19 cellular contexts compared by ENCODE assay signal in the genomic region with DNA sequence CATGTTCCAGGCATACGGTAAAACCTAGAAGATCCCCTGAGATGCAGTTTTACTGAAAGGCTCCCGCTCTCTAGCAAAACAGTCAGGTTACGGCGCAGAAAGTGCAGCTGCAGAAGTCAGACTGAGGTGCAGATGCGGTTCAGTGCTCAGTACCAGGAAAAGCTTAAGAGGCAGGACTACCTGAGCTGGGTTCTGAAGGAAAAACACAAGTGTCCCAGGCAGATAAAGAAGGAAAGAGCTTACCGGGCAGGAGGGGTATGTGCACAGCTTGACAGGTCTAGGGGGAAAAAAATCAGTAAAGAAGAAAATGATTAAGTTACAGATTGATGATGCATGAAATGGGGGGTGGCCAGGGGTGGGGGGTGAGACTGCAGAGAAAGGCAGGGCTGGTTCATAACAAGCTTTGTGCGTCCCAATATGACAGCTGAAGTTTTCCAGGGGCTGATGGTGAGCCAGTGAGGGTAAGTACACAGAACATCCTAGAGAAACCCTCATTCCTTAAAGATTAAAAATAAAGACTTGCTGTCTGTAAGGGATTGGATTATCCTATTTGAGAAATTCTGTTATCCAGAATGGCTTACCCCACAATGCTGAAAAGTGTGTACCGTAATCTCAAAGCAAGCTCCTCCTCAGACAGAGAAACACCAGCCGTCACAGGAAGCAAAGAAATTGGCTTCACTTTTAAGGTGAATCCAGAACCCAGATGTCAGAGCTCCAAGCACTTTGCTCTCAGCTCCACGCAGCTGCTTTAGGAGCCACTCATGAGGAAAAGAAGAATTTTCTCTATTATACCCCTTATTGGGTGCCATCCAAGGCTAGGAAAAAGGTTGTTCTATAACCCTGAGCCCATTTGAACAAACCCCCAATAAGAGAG. TPM values are rescaled to one million over a fixed set of nuclear protein-coding genes. Genes with fewer than 3 reads are reported as not detected.
A peak's percentile ranks its signal among the peaks of the same experiment; 100 is the strongest.
DNase-seq lines count a peak whose midpoint lies in the region; ATAC-seq and TF ChIP-seq lines count a peak whose summit lies in the region.
"Had no signal": no experiment of that assay in that cellular context is flagged by ENCODE, and none has a peak within 500 bp of the region (broad histone marks: within the 10 kb centered on the region; RNA-seq: fewer than 3 reads in every experiment).

No MANE protein-coding gene starts in this region.

- WGBS in transverse colon (ENCODE audit: low coverage in 1 of 2), 2 donors = 60 to 79% methylated on average over 4 to 10 of the region's 10 CpGs

- POLR2A ChIA-PET in OCI-LY7 (lab: Charles Lee) = interaction anchor here (0.6 to 0.8 kb wide), 2 partner anchors 12 to 33 kb away, joined by 3 read pairs; no protein-coding TSS in a partner anchor

- in situ Hi-C loops in transverse colon (cut with MboI; ENCODE audit: low pct_ligation_motif_present in 1 of 4, low pct_unique_long_range_greater_than_20kb in 1 of 4, low sequenced_read_pairs in 3 of 4) = loop anchor here in 1 of 4 donors (25.0 kb wide), 1 partner anchor 596 kb away; no protein-coding TSS in a partner anchor

- DNase-seq in OCI-LY7 (ENCODE audit: low spot score) = peak; percentile 34
- DNase-seq in fibroblast of lung (ENCODE audit: low read depth in 2 of 2) = no peak
- no peak for DNase-seq in osteoblast (ENCODE audit: insufficient read length, low spot score, missing footprints)
- DNase-seq in transverse colon = no peak
- DNase-seq in activated CD8-positive, alpha-beta memory T cell treated with anti-CD3 and anti-CD28 coated beads, Interleukin-2, amount 50 U/mL, for 4 hours = no peak
- DNase-seq: activated CD4-positive, alpha-beta T cell treated with anti-CD3 and anti-CD28 coated beads for 4 hours; activated naive CD8-positive, alpha-beta T cell treated with anti-CD3 and anti-CD28 coated beads for 36 hours; cortex of kidney; DND-41; kidney; natural killer cell; NCI-H510A; stimulated activated naive CD4-positive, alpha-beta T cell had no signal

- H3K36me3 ChIP-seq in OCI-LY7 (ENCODE audit: insufficient read depth, low read length) (no peaks in the 10 kb centered on the region), fibroblast of lung (ENCODE audit: control insufficient read depth, insufficient read depth, low read length) (no peaks in the 10 kb centered on the region), osteoblast (ENCODE audit: insufficient read depth, low read length) (no peaks in the 10 kb centered on the region), transverse colon (no peaks in the 10 kb centered on the region)
- H3K36me3 ChIP-seq: HAP-1, upper lobe of left lung had no signal

- CTCF ChIA-PET in OCI-LY7 (lab: Charles Lee; ENCODE audit: unreplicated experiment) = no interaction called here

- no peaks in the 10 kb centered on the region for H3K9me2 ChIP-seq in OCI-LY7 (ENCODE audit: insufficient read depth, low read length)

- H4K20me1 ChIP-seq in OCI-LY7 (ENCODE audit: insufficient read depth, low read length) (no peaks in the 10 kb centered on the region; the same call in 1 of the 2 replicates), fibroblast of lung (ENCODE audit: control insufficient read depth, extremely low read depth, insufficient read depth, low read length) (no peaks in the 10 kb centered on the region), osteoblast (ENCODE audit: insufficient read depth, low read length) (no peaks in the 10 kb centered on the region)

- H3K9me3 ChIP-seq in OCI-LY7 (ENCODE audit: low read length) = no peaks in the 10 kb centered on the region
- no peaks in the 10 kb centered on the region for H3K9me3 ChIP-seq in fibroblast of lung (ENCODE audit: control insufficient read depth, insufficient read depth, low read depth, low read length)
- H3K9me3 ChIP-seq in osteoblast (ENCODE audit: low read depth, low read length) = no peaks in the 10 kb centered on the region
- H3K9me3 ChIP-seq in transverse colon = no peaks in the 10 kb centered on the region
- H3K9me3 ChIP-seq: HAP-1, upper lobe of left lung had no signal

- H3K4me1 ChIP-seq in OCI-LY7 (ENCODE audit: insufficient read depth, low read length, poor library complexity, severe bottlenecking) = peaks cover 11% of the 10 kb centered on the region
- no peaks in the 10 kb centered on the region for H3K4me1 ChIP-seq in fibroblast of lung (ENCODE audit: control insufficient read depth, extremely low read depth, insufficient read depth, low read length)
- peaks cover 10% of the 10 kb centered on the region for H3K4me1 ChIP-seq in osteoblast (ENCODE audit: insufficient read depth, low read length)
- peaks cover 11 to 31% (median 13%) of the 10 kb centered on the region in 4 donors for H3K4me1 ChIP-seq in transverse colon
- H3K4me1 ChIP-seq: parathyroid adenoma, upper lobe of left lung had no signal

- H3K4me3 ChIP-seq in OCI-LY7 (ENCODE audit: low read depth, low read length, poor library complexity, severe bottlenecking) (no peak overlapping the region), fibroblast of lung (replicated peaks in 1 of 4; ENCODE audit: control extremely low read depth in 1 of 4, insufficient read depth in 1 of 4, low read depth in 3 of 4, low read length in 4 of 4) (no peak overlapping the region), osteoblast (ENCODE audit: insufficient read depth, low read length) (no peak overlapping the region), transverse colon (no peak overlapping the region)
- H3K4me3 ChIP-seq: HAP-1, skin epidermis, upper lobe of left lung had no signal

- BruUV-seq in OCI-LY7 (replicated peaks; lab: Mats Ljungman, UMichigan) = no TSS peak

- no peaks in the 10 kb centered on the region for H3K79me2 ChIP-seq in OCI-LY7 (ENCODE audit: insufficient read depth, low read depth, low read length)
- H3K79me2 ChIP-seq in fibroblast of lung (ENCODE audit: control insufficient read depth, insufficient read depth, low read length) = no peaks in the 10 kb centered on the region
- no peaks in the 10 kb centered on the region for H3K79me2 ChIP-seq in osteoblast (ENCODE audit: insufficient read depth, low read length)
- H3K79me2 ChIP-seq: parathyroid adenoma had no signal

- no peak overlapping the region for H3K4me2 ChIP-seq in OCI-LY7 (ENCODE audit: low read length)
- H3K4me2 ChIP-seq in fibroblast of lung (ENCODE audit: extremely low read depth, insufficient read depth, low read length) = peak overlapping the region; percentile 38
- H3K4me2 ChIP-seq in osteoblast (ENCODE audit: insufficient read depth, low read length) = peak overlapping the region; percentile 23

- intact Hi-C loops in OCI-LY7 (cut with micrococcal nuclease; ENCODE audit: unreplicated experiment) (no loop called here), transverse colon (cut with DNase I; ENCODE audit: low total_unique reads) (no loop called here)

- H3K27me3 ChIP-seq in fibroblast of lung (ENCODE audit: control insufficient read depth, insufficient read depth, low read length) (no peaks in the 10 kb centered on the region), osteoblast (ENCODE audit: insufficient read depth, low read length) (no peaks in the 10 kb centered on the region), transverse colon (no peaks in the 10 kb centered on the region)
- H3K27me3 ChIP-seq: upper lobe of left lung had no signal

- no peak for TF ChIP-seq POLR2A in transverse colon (IDR thresholded peaks at IDR 0.05)

- no peak for TF ChIP-seq EP300 in transverse colon (IDR thresholded peaks at IDR 0.05; ENCODE audit: low read depth)

- TF ChIP-seq CTCF in OCI-LY7 (conservative IDR thresholded peaks at IDR 0.05; ENCODE audit: low read length) (no peak), fibroblast of lung (conservative IDR thresholded peaks at IDR 0.05 in 1 of 2, IDR thresholded peaks at IDR 0.05 in 1 of 2; ENCODE audit: low read depth in 1 of 2, low read length in 2 of 2) (no peak), osteoblast (IDR thresholded peaks at IDR 0.05; ENCODE audit: extremely low read depth, low read depth, low read length) (no peak), transverse colon (IDR thresholded peaks at IDR 0.05) (no peak)

- H3K27ac ChIP-seq in OCI-LY7 (ENCODE audit: low read depth, low read length, poor library complexity, severe bottlenecking) = no peak overlapping the region
- no peak overlapping the region for H3K27ac ChIP-seq in fibroblast of lung (ENCODE audit: insufficient read depth, low read length)
- no peak overlapping the region for H3K27ac ChIP-seq in osteoblast (ENCODE audit: low read depth, low read length)
- peak overlapping the region; percentile 67 to 81 (median 74) for H3K27ac ChIP-seq in transverse colon
- H3K27ac ChIP-seq: parathyroid adenoma, skin epidermis, upper lobe of left lung had no signal

- ATAC-seq in HG02973 (IDR thresholded peaks at IDR 0.05; ENCODE audit: unreplicated experiment) (no peak), HG03378 (IDR thresholded peaks at IDR 0.05; ENCODE audit: unreplicated experiment) (no peak)
- ATAC-seq: natural killer cell had no signal

- H2AFZ ChIP-seq in OCI-LY7 (ENCODE audit: low read length) (no peak overlapping the region), fibroblast of lung (ENCODE audit: low read length) (no peak overlapping the region), osteoblast (ENCODE audit: low read length) (no peak overlapping the region)
- H2AFZ ChIP-seq: parathyroid adenoma had no signal

- no peak overlapping the region for H3K9ac ChIP-seq in fibroblast of lung (ENCODE audit: insufficient read depth, low read length)
- H3K9ac ChIP-seq: parathyroid adenoma had no signal

RNA-seq across cellular contexts. Expression of gene LARGE1, which starts 11.8 kb away (rescaled TPM):
- 31.9 and 39.2 TPM in 2 replicates for total RNA-seq in OCI-LY7 (2014; rRNA removed; shearing (Covaris generic))
- total RNA-seq in OCI-LY7 (2022) (31.5 and 36.3 TPM in 2 replicates), fibroblast of lung (15.2 and 19.2 TPM in 2 replicates), osteoblast (22.8 and 23.6 TPM in 2 replicates), transverse colon (100 to 1,000 TPM in 2 of 4 donors, 10 to 100 TPM in 2; 46.5 to 304 (median 80.5) TPM)
- polyA plus RNA-seq in fibroblast of lung = 13.6 and 14.1 TPM in 2 replicates
- 11.6 and 11.7 TPM in 2 replicates for polyA plus RNA-seq in fibroblast of lung (2012)
- polyA minus RNA-seq in fibroblast of lung (ENCODE audit: low replicate concordance) = 33.7 and 72.6 TPM in 2 replicates

Comparison
In these comparisons a context has a peak if more than half of its experiments do, and no peak if none do; other contexts are left out.
1. H3K27ac ChIP-seq: peak in transverse colon (4 of 4); none in OCI-LY7 (single experiment), fibroblast of lung (single experiment) and osteoblast (single experiment).